Comparison of ENCODE assay signal across 8 cellular contexts in genomic region chr9:125749287-125749935, GRCh38. TPM values are rescaled to one million over a fixed set of nuclear protein-coding genes. Genes with fewer than 3 reads are reported as not detected.
A peak's percentile ranks its signal among the peaks of the same experiment; 100 is the strongest.
DNase-seq lines count a peak whose midpoint lies in the region; ATAC-seq, FAIRE-seq and TF ChIP-seq lines count a peak whose summit lies in the region.

No MANE protein-coding gene starts in this region.

- intact Hi-C loops in mucosa of descending colon (cut with DNase I, micrococcal nuclease), result loop anchor here in 1 of 2 donors (10.0 kb wide), 1 partner anchor 345 kb away; no protein-coding TSS in a partner anchor

- POLR2A ChIA-PET in AG04450 (lab: Yijun Ruan, JAX), result no interaction called here

- H3K27ac ChIP-seq in AG04450 (ENCODE audit: low read depth, low read length) (no peak overlapping the region), brain microvascular endothelial cell (no peak overlapping the region), mucosa of rectum (ENCODE audit: low read depth in 2 of 2, low read length in 2 of 2) (no peak overlapping the region)

- no peaks in the 10 kb centered on the region for H3K27me3 ChIP-seq in AG04450 (ENCODE audit: control insufficient read depth, insufficient read depth, low read length)
- H3K27me3 ChIP-seq in brain microvascular endothelial cell (replicated peaks), result no peaks in the 10 kb centered on the region
- no peaks in the 10 kb centered on the region for H3K27me3 ChIP-seq in mucosa of rectum (ENCODE audit: control insufficient read depth in 2 of 2, insufficient read depth in 2 of 2, low read length in 2 of 2)

- no peak for TF ChIP-seq CTCF in AG04450 (IDR thresholded peaks at IDR 0.05; ENCODE audit: low read depth, low read length)
- TF ChIP-seq CTCF in HFF-Myc (IDR thresholded peaks at IDR 0.05; ENCODE audit: low read depth, low read length, missing control alignments), result no peak
- TF ChIP-seq CTCF in brain microvascular endothelial cell (IDR thresholded peaks at IDR 0.05; ENCODE audit: low read depth, low read length, missing control alignments), result no peak
- no peak for TF ChIP-seq CTCF in D721Med (IDR thresholded peaks at IDR 0.05; ENCODE audit: insufficient read depth, missing control alignments)
- TF ChIP-seq CTCF in mucosa of descending colon (IDR thresholded peaks at IDR 0.05), result no peak

- no peak for FAIRE-seq in D721Med (lab: Jason Lieb, UNC)

- in situ Hi-C loops in brain microvascular endothelial cell (cut with HindIII; ENCODE audit: low pct_ligation_motif_present, low sequenced_read_pairs), result no loop called here

- CTCF ChIA-PET in AG04450 (lab: Charles Lee), result no interaction called here

- no peak for DNase-seq in AG04450 (ENCODE audit: low read depth, low spot score)
- no peak for DNase-seq in HFF-Myc (ENCODE audit: extremely low read depth, low read depth)
- no peak for DNase-seq in brain microvascular endothelial cell
- DNase-seq in D721Med (ENCODE audit: insufficient read length, low spot score), result no peak
- no peak for DNase-seq in mucosa of descending colon
- DNase-seq in GF-D8 (lab: John Stamatoyannopoulos, UW), result no peak

- ATAC-seq in mucosa of descending colon (no peak), HG02884 (IDR thresholded peaks at IDR 0.05; ENCODE audit: unreplicated experiment) (no peak)

- peaks cover 9 to 20% of the 10 kb centered on the region in 2 donors for H3K4me1 ChIP-seq in mucosa of rectum (ENCODE audit: control insufficient read depth in 2 of 2, insufficient read depth in 2 of 2, low read length in 2 of 2)
- peaks cover 14% of the 10 kb centered on the region for H3K4me1 ChIP-seq in mucosa of descending colon (ENCODE audit: low read depth)

- H3K36me3 ChIP-seq in brain microvascular endothelial cell (replicated peaks), result no peaks in the 10 kb centered on the region
- no peaks in the 10 kb centered on the region for H3K36me3 ChIP-seq in mucosa of rectum (ENCODE audit: control insufficient read depth in 2 of 2, insufficient read depth in 2 of 2, low read length in 2 of 2)
- H3K36me3 ChIP-seq in mucosa of descending colon (ENCODE audit: low read depth), result no peaks in the 10 kb centered on the region

- H3K4me3 ChIP-seq in AG04450 (ENCODE audit: low read depth, low read length) (peak overlapping the region; percentile 91), HFF-Myc (replicated peaks; ENCODE audit: low read depth, low read length) (peak overlapping the region; percentile 81), brain microvascular endothelial cell (ENCODE audit: low read depth, low read length) (peak overlapping the region; percentile 87), mucosa of rectum (ENCODE audit: low read length in 2 of 2) (peak overlapping the region; percentile 82 to 90), mucosa of descending colon (no peak overlapping the region)

- no peak overlapping the region for H3K9ac ChIP-seq in mucosa of rectum (ENCODE audit: low read depth in 1 of 2, low read length in 2 of 2)

- H3K9me3 ChIP-seq in AG04450 (ENCODE audit: control insufficient read depth, insufficient read depth, low read length) (no peaks in the 10 kb centered on the region; the same call in 1 of the 2 replicates), mucosa of rectum (ENCODE audit: control insufficient read depth in 2 of 2, low read length in 2 of 2) (no peaks in the 10 kb centered on the region), mucosa of descending colon (no peaks in the 10 kb centered on the region)

RNA-seq across cellular contexts. Expression of gene PBX3, which starts 2.2 kb away (rescaled TPM):
- 34.2 and 37.6 TPM in 2 replicates for polyA plus RNA-seq in AG04450 (2011; rRNA removed)
- 37.5 and 45.9 TPM in 2 replicates for polyA minus RNA-seq in AG04450 (2011; rRNA and poly(A)+ RNA removed)
- 10 to 100 TPM; 11.7 to 71.7 (median 17.4) TPM for total RNA-seq in mucosa of descending colon

RNA-seq across cellular contexts. Expression of gene MAPKAP1, which starts 42.4 kb away (rescaled TPM):
- polyA plus RNA-seq in AG04450 (2011; rRNA removed), result 128 and 140 TPM in 2 replicates
- polyA minus RNA-seq in AG04450 (2011; rRNA and poly(A)+ RNA removed), result 81.5 and 94.8 TPM in 2 replicates
- 10 to 100 TPM; 73.2 to 98.4 (median 84.9) TPM for total RNA-seq in mucosa of descending colon
